In the genomic region with DNA sequence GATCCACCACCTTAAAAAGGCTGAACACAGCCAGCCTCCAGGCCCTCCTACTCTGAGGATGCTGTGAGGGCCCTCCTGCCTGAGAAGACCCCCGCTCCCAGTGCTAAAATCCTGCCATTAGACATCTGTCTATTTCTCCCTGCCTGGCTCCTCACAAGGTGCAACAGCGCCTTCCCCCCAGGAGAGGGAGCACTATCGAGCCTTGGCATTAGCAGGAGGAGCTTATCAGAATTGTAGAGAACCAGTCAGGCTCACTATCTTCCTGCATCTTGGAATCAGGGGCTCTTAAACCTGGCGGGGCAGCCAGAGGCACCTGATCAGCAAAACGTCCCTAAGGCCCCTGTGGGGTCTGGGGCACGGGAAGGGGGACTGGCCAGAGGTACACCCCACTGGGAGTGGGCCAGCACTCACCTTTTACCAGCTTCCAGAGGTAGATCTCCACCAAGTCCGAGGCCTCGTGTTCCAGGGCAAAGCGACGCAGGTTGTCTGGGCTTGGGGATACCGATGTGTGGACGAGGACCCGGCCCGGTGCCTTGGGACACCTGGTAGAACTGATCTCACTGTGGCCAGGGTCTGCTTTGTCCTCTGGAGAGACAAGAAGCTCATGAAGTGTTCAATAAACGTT, we compare ENCODE assay signal across 8 cellular contexts. TPM values are rescaled to one million over a fixed set of nuclear protein-coding genes. Genes with fewer than 3 reads are reported as not detected.
DNase-seq lines count a peak whose midpoint lies in the region; ATAC-seq lines count a peak whose summit lies in the region.

No MANE protein-coding gene starts in this region.

- POLR2A ChIA-PET in activated CD4-positive, alpha-beta memory T cell treated with anti-CD3 and anti-CD28 coated beads, Interleukin-2, amount 10 ng/mL, durations not matched to agents 7 days and 5 days (lab: Charles Lee), result no interaction called here

- no peak overlapping the region for H3K9ac ChIP-seq in mesendoderm (ENCODE audit: low read length)

- no peaks in the 10 kb centered on the region for H3K36me3 ChIP-seq in mesendoderm (ENCODE audit: control insufficient read depth, insufficient read depth, low read length)

- DNase-seq in DMS 273 treated with DMSO at 0.1 percent for 48 hours (lab: John Stamatoyannopoulos, UW) (peak; percentile 19), NCI-H82 (lab: John Stamatoyannopoulos, UW) (peak; percentile 82), mesendoderm (peak; percentile 88)
- peak; percentile 62 for DNase-seq in activated CD4-positive, alpha-beta memory T cell treated with anti-CD3 and anti-CD28 coated beads, Interleukin-2, amount 10 ng/mL, durations not matched to agents 7 days and 5 days
- DNase-seq in effector CD4-positive, alpha-beta T cell, result peak; percentile 36
- DNase-seq in stimulated activated CD8-positive, alpha-beta memory T cell treated with anti-CD3 and anti-CD28 coated beads, Interleukin-7, amount 100 ng/mL, for 24 hours (ENCODE audit: low read depth), result peak; percentile 24

- no peak overlapping the region for H2BK5ac ChIP-seq in mesendoderm (ENCODE audit: low read length)

- no peak overlapping the region for H3K56ac ChIP-seq in mesendoderm (ENCODE audit: low read length)

- no peaks in the 10 kb centered on the region for H3K27me3 ChIP-seq in mesendoderm (ENCODE audit: insufficient read depth, low read length, poor library complexity)

- no peak overlapping the region for H3K4me3 ChIP-seq in mesendoderm (ENCODE audit: low read length)

- no peak overlapping the region for H3K4me3 Mint-ChIP-seq in activated CD4-positive, alpha-beta memory T cell treated with anti-CD3 and anti-CD28 coated beads, Interleukin-2, amount 10 ng/mL, durations not matched to agents 7 days and 5 days

- no peaks in the 10 kb centered on the region for H3K27me3 Mint-ChIP-seq in activated CD4-positive, alpha-beta memory T cell treated with anti-CD3 and anti-CD28 coated beads, Interleukin-2, amount 10 ng/mL, durations not matched to agents 7 days and 5 days

- no peak overlapping the region for H4K8ac ChIP-seq in mesendoderm (ENCODE audit: low read depth, low read length)

- no peak overlapping the region for H3K4ac ChIP-seq in mesendoderm (ENCODE audit: low read depth, low read length)

- H3K4me1 ChIP-seq in mesendoderm (ENCODE audit: control insufficient read depth, low read depth, low read length), result no peaks in the 10 kb centered on the region

- no peak overlapping the region for H3K27ac ChIP-seq in mesendoderm (ENCODE audit: low read depth, low read length)

- no peak overlapping the region for H3K27ac Mint-ChIP-seq in activated CD4-positive, alpha-beta memory T cell treated with anti-CD3 and anti-CD28 coated beads, Interleukin-2, amount 10 ng/mL, durations not matched to agents 7 days and 5 days

- H4K5ac ChIP-seq in mesendoderm (ENCODE audit: low read length), result no peak overlapping the region

- H2AK5ac ChIP-seq in mesendoderm (ENCODE audit: low read length), result no peak overlapping the region

- CTCF ChIA-PET in activated CD4-positive, alpha-beta memory T cell treated with anti-CD3 and anti-CD28 coated beads, Interleukin-2, amount 10 ng/mL, durations not matched to agents 7 days and 5 days (lab: Charles Lee), result interaction anchor here (0.6 to 4.0 kb wide), 34 partner anchors 8 to 546 kb away, joined by 3 to 50 read pairs (median 4); a partner anchor contains a TSS

- no peak overlapping the region for H3K23ac ChIP-seq in mesendoderm (ENCODE audit: low read length)

- H3K79me2 ChIP-seq in mesendoderm (ENCODE audit: control insufficient read depth, insufficient read depth, low read length), result no peaks in the 10 kb centered on the region

- no peak overlapping the region for H3K4me2 ChIP-seq in mesendoderm (ENCODE audit: low read length)

- no CpG with 5 or more reads among the region's 15 CpGs for WGBS in mesendoderm (ENCODE audit: extremely low coverage, insufficient coverage, low lambda C conversion rate)

- H3K9me3 Mint-ChIP-seq in activated CD4-positive, alpha-beta memory T cell treated with anti-CD3 and anti-CD28 coated beads, Interleukin-2, amount 10 ng/mL, durations not matched to agents 7 days and 5 days, result no peaks in the 10 kb centered on the region

- no peak overlapping the region for H3K18ac ChIP-seq in mesendoderm (ENCODE audit: low read length)

- no peaks in the 10 kb centered on the region for H3K4me1 Mint-ChIP-seq in activated CD4-positive, alpha-beta memory T cell treated with anti-CD3 and anti-CD28 coated beads, Interleukin-2, amount 10 ng/mL, durations not matched to agents 7 days and 5 days

- no peaks in the 10 kb centered on the region for H3K36me3 Mint-ChIP-seq in activated CD4-positive, alpha-beta memory T cell treated with anti-CD3 and anti-CD28 coated beads, Interleukin-2, amount 10 ng/mL, durations not matched to agents 7 days and 5 days (ENCODE audit: low read depth)

- H2BK15ac ChIP-seq in mesendoderm (replicated peaks; ENCODE audit: low read depth), result no peak overlapping the region

- no peak overlapping the region for H2BK120ac ChIP-seq in mesendoderm (ENCODE audit: low read depth, low read length)

- no peaks in the 10 kb centered on the region for H3K79me1 ChIP-seq in mesendoderm (ENCODE audit: low read length)

- ATAC-seq in HG02884 (IDR thresholded peaks at IDR 0.05; ENCODE audit: unreplicated experiment), result peak; percentile 59
- ATAC-seq in HG03139 (IDR thresholded peaks at IDR 0.05; ENCODE audit: unreplicated experiment), result no peak

RNA-seq across cellular contexts. Expression of a gene that starts 28.7 kb away (rescaled TPM):
- total RNA-seq in activated CD4-positive, alpha-beta memory T cell treated with anti-CD3 and anti-CD28 coated beads, Interleukin-2, amount 10 ng/mL, durations not matched to agents 7 days and 5 days, result not detected
- polyA plus RNA-seq in mesendoderm (2013, experiment 1 of 2), result 0.37 TPM
- 0.39 TPM for polyA plus RNA-seq in mesendoderm (2013, experiment 2 of 2)

RNA-seq across cellular contexts. Expression of a gene that starts 46.2 kb away (rescaled TPM):
- total RNA-seq in activated CD4-positive, alpha-beta memory T cell treated with anti-CD3 and anti-CD28 coated beads, Interleukin-2, amount 10 ng/mL, durations not matched to agents 7 days and 5 days, result 10 to 100 TPM; 18.6 to 19.1 TPM
- 3.8 TPM for polyA plus RNA-seq in mesendoderm (2013, experiment 1 of 2)
- 3.8 TPM for polyA plus RNA-seq in mesendoderm (2013, experiment 2 of 2)

Comparison
In these comparisons a context has a peak if more than half of its experiments do, and no peak if none do; other contexts are left out.
1. DNase-seq: peak in every context shown above with its lines; median percentile 88 in mesendoderm; 82 in NCI-H82; 62 in activated CD4-positive, alpha-beta memory T cell treated with anti-CD3 and anti-CD28 coated beads, Interleukin-2, amount 10 ng/mL, durations not matched to agents 7 days and 5 days; 36 in effector CD4-positive, alpha-beta T cell; 24 in stimulated activated CD8-positive, alpha-beta memory T cell treated with anti-CD3 and anti-CD28 coated beads, Interleukin-7, amount 100 ng/mL, for 24 hours; 19 in DMS 273 treated with DMSO at 0.1 percent for 48 hours.